ENCODE assay signal across 15 cellular contexts in genomic region chr12:124621296-124621660, GRCh38. TPM values are rescaled to one million over a fixed set of nuclear protein-coding genes. Genes with fewer than 3 reads are reported as not detected.
A peak's percentile ranks its signal among the peaks of the same experiment; 100 is the strongest.
DNase-seq lines count a peak whose midpoint lies in the region; ATAC-seq, FAIRE-seq and TF ChIP-seq lines count a peak whose summit lies in the region.
"Had no signal": no experiment of that assay in that cellular context is flagged by ENCODE, and none has a peak within 500 bp of the region (broad histone marks: within the 10 kb centered on the region; RNA-seq: fewer than 3 reads in every experiment).

No MANE protein-coding gene starts in this region.

- H3K4me3 ChIP-seq in H1 (ENCODE audit: extremely low read depth in 1 of 4, insufficient read depth in 2 of 4, low read depth in 3 of 4, low read length in 4 of 4), result no peak overlapping the region
- H3K4me3 ChIP-seq in lung, result no peak overlapping the region
- H3K4me3 ChIP-seq in thymus (ENCODE audit: low read length), result no peak overlapping the region
- H3K4me3 ChIP-seq in A673 (ENCODE audit: low read depth, low read length, poor library complexity, severe bottlenecking), result no peak overlapping the region

- TF ChIP-seq POLR2A in H1 (IDR thresholded peaks at IDR 0.05; ENCODE audit: control extremely low read depth in 1 of 2, low read depth in 2 of 2, low read length in 2 of 2), result no peak

- TF ChIP-seq EP300 in H1 (IDR thresholded peaks at IDR 0.05; ENCODE audit: borderline replicate concordance in 1 of 2, low read depth in 2 of 2, low read length in 2 of 2), result no peak

- H3K4me2 ChIP-seq in H1 (ENCODE audit: insufficient read depth in 1 of 2, low read depth in 2 of 2, low read length in 2 of 2), result no peak overlapping the region; a peak in 1 of 4 replicates

- TF ChIP-seq CTCF in H1 (IDR thresholded peaks at IDR 0.05; ENCODE audit: control extremely low read depth in 1 of 3, insufficient read depth in 1 of 3, low read depth in 1 of 3, low read length in 3 of 3) (no peak), lung (IDR thresholded peaks at IDR 0.05; ENCODE audit: control extremely low read depth, extremely low read depth) (no peak), A673 (conservative IDR thresholded peaks at IDR 0.05; ENCODE audit: low read depth, low read length) (no peak)

- peak overlapping the region; percentile 88; the same call in 1 of the 2 replicates for H2AFZ ChIP-seq in H1 (ENCODE audit: low read length)

- POLR2A ChIA-PET in H1 (lab: Charles Lee; ENCODE audit: partially characterized antibody), result no interaction called here
- POLR2A ChIA-PET in A673 (lab: Charles Lee; ENCODE audit: low non-redundant PET), result no interaction called here

- H2BK15ac ChIP-seq in H1 (ENCODE audit: low read length), result 0 out of 2 replicates have a peak overlapping the region, but pooled peaks have one; percentile 76

- H2BK120ac ChIP-seq in H1 (replicated peaks; ENCODE audit: low read depth, low read length), result no peak overlapping the region

- no peaks in the 10 kb centered on the region for H3K36me3 ChIP-seq in H1 (ENCODE audit: control insufficient read depth in 2 of 4, insufficient read depth in 4 of 4, low read length in 3 of 4)
- no peaks in the 10 kb centered on the region for H3K36me3 ChIP-seq in lung (ENCODE audit: control insufficient read depth in 2 of 2, insufficient read depth in 2 of 2, low read length in 2 of 2)
- no peaks in the 10 kb centered on the region for H3K36me3 ChIP-seq in thymus (ENCODE audit: control insufficient read depth, insufficient read depth)
- no peaks in the 10 kb centered on the region for H3K36me3 ChIP-seq in A673 (ENCODE audit: insufficient read depth, low read length, poor library complexity, severe bottlenecking)

- H3K23ac ChIP-seq in H1 (ENCODE audit: insufficient read length), result no peak overlapping the region

- H3K79me1 ChIP-seq in H1 (ENCODE audit: low read depth, low read length), result no peaks in the 10 kb centered on the region

- no peak overlapping the region for H3K9ac ChIP-seq in H1 (replicated peaks in 1 of 4; ENCODE audit: extremely low read depth in 1 of 4, low read depth in 3 of 4, low read length in 3 of 4)

- no peak overlapping the region for H3K56ac ChIP-seq in H1 (replicated peaks; ENCODE audit: insufficient read length, low read depth, low read length)

- H3K4me1 ChIP-seq in H1 (replicated peaks in 1 of 4; ENCODE audit: control insufficient read depth in 3 of 4, insufficient read depth in 4 of 4, low read length in 3 of 4) (peaks cover 2 to 8% (median 2%) of the 10 kb centered on the region in 4 experiments; a peak in 5 of 7 replicates), lung (ENCODE audit: control insufficient read depth in 2 of 2, insufficient read depth in 2 of 2, low read length in 2 of 2) (peaks cover 0 to 15% of the 10 kb centered on the region in 2 donors), thymus (ENCODE audit: control insufficient read depth, insufficient read depth, low read length) (no peaks in the 10 kb centered on the region), A673 (ENCODE audit: insufficient read depth, low read length, poor library complexity, severe bottlenecking) (no peaks in the 10 kb centered on the region)

- no TSS peak for BruUV-seq in A673 (replicated peaks; lab: Mats Ljungman, UMichigan)

- intact Hi-C loops in A673 (cut with micrococcal nuclease; ENCODE audit: unreplicated experiment), result no loop called here

- H3K18ac ChIP-seq in H1 (ENCODE audit: extremely low read depth, low read length), result no peak overlapping the region

- H3K4me1 Mint-ChIP-seq in immature natural killer cell, result no peaks in the 10 kb centered on the region

- no peak overlapping the region for H4K8ac ChIP-seq in H1 (ENCODE audit: extremely low read depth, insufficient read depth, low read length)

- no peaks in the 10 kb centered on the region for H3K9me3 Mint-ChIP-seq in immature natural killer cell
- H3K9me3 Mint-ChIP-seq: effector memory CD8-positive, alpha-beta T cell; stimulated activated naive CD8-positive, alpha-beta T cell treated with anti-CD3 and anti-CD28 coated beads, Interleukin-15, amount 100 ng/mL, for 72 hours had no signal

- 53% methylated on average over 11 of the region's 11 CpGs; no CpG with 5 or more reads in 1 of the 2 experiments for WGBS in H1 (ENCODE audit: extremely low coverage in 1 of 2, insufficient coverage in 1 of 2, insufficient read length in 1 of 2, insufficient replicate concordance in 2 of 2, low coverage in 1 of 2, low lambda C conversion rate in 2 of 2, missing lambda C conversion rate in 1 of 2), 2 experiments
- WGBS in lung, 2 donors, result 65 to 85% methylated on average over 11 of the region's 11 CpGs
- 89% methylated on average over 11 of the region's 11 CpGs for WGBS in thymus

- H3K4ac ChIP-seq in H1 (replicated peaks; ENCODE audit: insufficient read length, low read depth, low read length), result no peak overlapping the region

- ATAC-seq in lung (ENCODE audit: insufficient read depth, low FRiP score) (peak; percentile 32), HG02938 (IDR thresholded peaks at IDR 0.05; ENCODE audit: unreplicated experiment) (no peak)
- ATAC-seq: effector memory CD8-positive, alpha-beta T cell; left lobe of liver; stimulated activated naive CD8-positive, alpha-beta T cell treated with anti-CD3 and anti-CD28 coated beads, Interleukin-15, amount 100 ng/mL, for 72 hours had no signal

- peak overlapping the region; percentile 8; the same call in 1 of the 2 replicates for H2BK5ac ChIP-seq in H1 (ENCODE audit: low read depth, low read length)

- TF ChIP-seq RAD21 in H1 (IDR thresholded peaks at IDR 0.05 in 1 of 2, conservative IDR thresholded peaks at IDR 0.05 in 1 of 2; ENCODE audit: low read depth in 2 of 2, low read length in 2 of 2), result no peak; a peak in 1 of 4 replicates

- H3K27ac ChIP-seq in H1 (ENCODE audit: low read depth, low read length) (no peak overlapping the region), lung (ENCODE audit: low read depth in 1 of 2, low read length in 1 of 2) (peak overlapping the region in 1 of 2 donors; percentile 50), thymus (ENCODE audit: low read depth) (peak overlapping the region; percentile 3), A673 (ENCODE audit: low read depth, low read length, poor library complexity, severe bottlenecking) (no peak overlapping the region)
- H3K27ac ChIP-seq: VCaP had no signal

- no peak overlapping the region for H4K91ac ChIP-seq in H1 (replicated peaks; ENCODE audit: insufficient read length, low read length)

- H3K23me2 ChIP-seq in H1 (ENCODE audit: low read depth, low read length), result no peaks in the 10 kb centered on the region

- no peaks in the 10 kb centered on the region for H3K27me3 ChIP-seq in H1 (replicated peaks in 1 of 4; ENCODE audit: control insufficient read depth in 3 of 4, extremely low read depth in 1 of 4, insufficient read depth in 3 of 4, low read length in 3 of 4)
- H3K27me3 ChIP-seq in lung (ENCODE audit: control insufficient read depth, insufficient read depth), result no peaks in the 10 kb centered on the region
- no peaks in the 10 kb centered on the region for H3K27me3 ChIP-seq in thymus (ENCODE audit: control insufficient read depth, insufficient read depth)
- H3K27me3 ChIP-seq in A673 (replicated peaks; ENCODE audit: insufficient read depth, low read depth, low read length, poor library complexity), result no peaks in the 10 kb centered on the region

- H3K36me3 Mint-ChIP-seq in immature natural killer cell, result no peaks in the 10 kb centered on the region

- DNase-seq in HK-2 (ENCODE audit: unreplicated experiment) (peak; percentile 61), H1 (ENCODE audit: low read depth in 1 of 2, low spot score in 2 of 2) (peak; percentile 27 to 65), lung (ENCODE audit: low spot score) (peak; percentile 80), immature natural killer cell (no peak), A673 (ENCODE audit: low spot score) (no peak), hippocampal formation (lab: John Stamatoyannopoulos, UW) (no peak)
- DNase-seq: activated gamma-delta T cell; DMS 273 treated with DMSO at 0.1 percent for 48 hours; effector memory CD8-positive, alpha-beta T cell; NCI-H1436; stimulated activated naive CD8-positive, alpha-beta T cell treated with anti-CD3 and anti-CD28 coated beads, Interleukin-15, amount 100 ng/mL, for 72 hours had no signal

- H3K14ac ChIP-seq in H1 (ENCODE audit: insufficient read length), result no peak overlapping the region

- no peak overlapping the region for H4K5ac ChIP-seq in H1 (ENCODE audit: insufficient read length, low read depth, low read length)

- no peaks in the 10 kb centered on the region for H3K79me2 ChIP-seq in H1 (ENCODE audit: control insufficient read depth in 1 of 2, insufficient read depth in 2 of 2, low read length in 2 of 2)

- CTCF ChIA-PET in H1 (lab: Charles Lee; ENCODE audit: partially characterized antibody) (no interaction called here), A673 (lab: Charles Lee) (no interaction called here)

- 0 out of 2 replicates have a peak overlapping the region, but pooled peaks have one; percentile 50 for H2BK12ac ChIP-seq in H1 (ENCODE audit: low read depth, low read length)

- H4K20me1 ChIP-seq in H1 (replicated peaks in 1 of 2; ENCODE audit: control insufficient read depth in 1 of 2, insufficient read depth in 2 of 2, low read length in 2 of 2), result no peaks in the 10 kb centered on the region

- H3K27me3 Mint-ChIP-seq in immature natural killer cell (ENCODE audit: low read depth in 3 of 3), result peaks cover 2 to 4% (median 2%) of the 10 kb centered on the region in 3 donors

- H3K27ac Mint-ChIP-seq in immature natural killer cell, result no peak overlapping the region
- H3K27ac Mint-ChIP-seq: effector memory CD8-positive, alpha-beta T cell; stimulated activated naive CD8-positive, alpha-beta T cell treated with anti-CD3 and anti-CD28 coated beads, Interleukin-15, amount 100 ng/mL, for 72 hours had no signal

- H3K4me3 Mint-ChIP-seq in immature natural killer cell, result no peak overlapping the region
- H3K4me3 Mint-ChIP-seq: effector memory CD8-positive, alpha-beta T cell; stimulated activated naive CD8-positive, alpha-beta T cell treated with anti-CD3 and anti-CD28 coated beads, Interleukin-15, amount 100 ng/mL, for 72 hours had no signal

- 0 out of 2 replicates have a peak overlapping the region, but pooled peaks have one; percentile 57 for H2BK20ac ChIP-seq in H1 (ENCODE audit: low read length)

- no peak for FAIRE-seq in H1 (lab: Jason Lieb, UNC)

- 0 out of 4 replicates have a peak, but pooled peaks cover 0 to 2% of the 10 kb centered on the region in 2 experiments for H3K9me3 ChIP-seq in H1 (ENCODE audit: insufficient read depth in 2 of 2, low read depth in 1 of 2, low read length in 1 of 2)
- no peaks in the 10 kb centered on the region for H3K9me3 ChIP-seq in lung (ENCODE audit: control insufficient read depth in 2 of 2, insufficient read depth in 1 of 2, low read length in 1 of 2)
- no peaks in the 10 kb centered on the region for H3K9me3 ChIP-seq in thymus (ENCODE audit: control insufficient read depth)
- no peaks in the 10 kb centered on the region for H3K9me3 ChIP-seq in A673 (ENCODE audit: low read depth, low read length, poor library complexity, severe bottlenecking)

- H2AK5ac ChIP-seq in H1 (ENCODE audit: low read depth, low read length), result no peak overlapping the region

RNA-seq across cellular contexts. Expression of gene NCOR2, which starts 53.9 kb away (rescaled TPM):
- 275 TPM in 2 replicates for total RNA-seq in H1 (2021; fragmentation: NEBNext Ultra II Directional; extraction: Animal tissue kit (Norgen Biotek cat#: 25700))
- 14.8 and 25.3 TPM in 2 replicates for polyA plus RNA-seq in H1 (2011; rRNA removed)
- polyA plus RNA-seq in H1 (2011; cell fraction: cytosol; rRNA removed), result 13.5 TPM
- 54.3 TPM for polyA plus RNA-seq in H1 (2011; cell fraction: nucleus; rRNA removed)
- polyA plus RNA-seq in H1 (2012, experiment 1 of 2), result 125 to 153 TPM (median 138 TPM) in 4 replicates
- 70.3 TPM for polyA plus RNA-seq in H1 (2012, experiment 2 of 2)
- polyA plus RNA-seq in H1 (2013, experiment 1 of 2), result 103 TPM
- polyA plus RNA-seq in H1 (2013, experiment 2 of 2), result 111 TPM
- polyA minus RNA-seq in H1 (2011; rRNA and poly(A)+ RNA removed), result 28.8 and 30.2 TPM in 2 replicates
- 93.4 TPM for polyA minus RNA-seq in H1 (2011; cell fraction: cytosol; rRNA and poly(A)+ RNA removed)
- polyA minus RNA-seq in H1 (2011; cell fraction: nucleus; rRNA and poly(A)+ RNA removed), result 81.3 TPM
- 100 to 1,000 TPM; 166 to 361 TPM for total RNA-seq in lung
- polyA plus RNA-seq in lung, result 10 to 100 TPM; 81.4 to 98.7 TPM
- 48.2 TPM for polyA plus RNA-seq in thymus
- 10 to 100 TPM in 1 of 3 donors, 1 to 10 TPM in 2; 1.6 to 10.2 (median 2.1) TPM for polyA plus RNA-seq in immature natural killer cell
- total RNA-seq in A673 (2021), result 227 and 276 TPM in 2 replicates

Comparison
In these comparisons a context has a peak if more than half of its experiments do, and no peak if none do; other contexts are left out.
1. DNase-seq: peak in HK-2 (single experiment), H1 (2 of 2) and lung (single experiment); none in immature natural killer cell (0 of 3), A673 (single experiment) and hippocampal formation (0 of 2).